Comparison of ENCODE assay signal across 8 cellular contexts in the genomic region with DNA sequence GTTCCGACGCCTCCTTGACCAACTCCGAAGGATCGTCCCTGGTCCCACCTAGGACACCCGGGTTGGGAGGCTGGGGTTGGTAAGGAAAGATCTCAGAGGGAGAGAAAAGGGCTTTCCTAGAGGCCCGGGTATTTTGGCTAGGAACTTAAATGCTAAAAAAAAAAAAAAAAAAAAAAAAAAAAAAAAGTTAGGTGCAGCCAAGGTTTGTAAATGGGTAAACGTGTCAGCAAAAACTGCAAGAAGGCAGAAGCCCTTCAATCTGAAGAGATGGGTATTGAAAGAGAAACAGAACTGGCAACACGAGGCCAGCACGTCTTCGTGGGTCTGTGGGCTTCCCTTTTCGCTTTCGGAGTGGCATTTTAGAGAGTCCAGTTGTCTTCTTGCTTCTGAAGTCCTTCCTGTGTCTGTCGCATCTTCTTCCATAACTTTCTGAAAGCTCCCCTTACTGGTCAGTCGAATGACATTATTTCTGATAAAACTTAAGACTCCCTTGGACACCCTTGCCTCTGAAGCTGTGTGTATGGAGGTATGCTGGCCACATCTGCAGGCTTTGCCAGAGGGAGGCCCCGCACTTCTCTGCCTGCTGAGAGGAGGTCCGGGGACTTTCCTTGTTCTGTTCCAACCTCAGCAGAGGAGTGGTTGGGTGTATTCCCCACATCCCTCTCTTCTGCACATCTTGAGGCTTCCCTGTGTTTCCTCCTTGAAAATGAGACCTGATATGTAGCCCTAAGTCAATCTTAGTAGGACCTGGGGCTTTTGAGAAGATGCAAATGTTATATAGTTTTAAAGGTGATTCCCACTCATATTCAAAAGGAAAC. TPM values are rescaled to one million over a fixed set of nuclear protein-coding genes. Genes with fewer than 3 reads are reported as not detected.
DNase-seq lines count a peak whose midpoint lies in the region; ATAC-seq and TF ChIP-seq lines count a peak whose summit lies in the region.

No MANE protein-coding gene starts in this region.

- ATAC-seq in right cardiac atrium (peak in 1 of 2 donors; percentile 24), GM18519 (IDR thresholded peaks at IDR 0.05; ENCODE audit: low FRiP score, unreplicated experiment) (no peak)

- H3K4me3 ChIP-seq in BE2C (ENCODE audit: low read depth, low read length) = peak overlapping the region; percentile 35
- H3K4me3 ChIP-seq in HEK293 (ENCODE audit: low read depth, low read length) = peak overlapping the region; percentile 26; the same call in 1 of the 2 replicates
- peak overlapping the region; percentile 65 for H3K4me3 ChIP-seq in right cardiac atrium (ENCODE audit: low read length)
- H3K4me3 ChIP-seq in skeletal muscle tissue (ENCODE audit: low read length in 3 of 3) = peak overlapping the region; percentile 87 to 93 (median 88)

- H3K4me1 ChIP-seq in BE2C = peaks cover 9% of the 10 kb centered on the region
- no peaks in the 10 kb centered on the region for H3K4me1 ChIP-seq in HEK293 (ENCODE audit: control insufficient read depth, insufficient read depth, low read length)
- H3K4me1 ChIP-seq in right cardiac atrium (ENCODE audit: control insufficient read depth, insufficient read depth, low read length) = peaks cover 20% of the 10 kb centered on the region
- peaks cover 53 to 81% (median 68%) of the 10 kb centered on the region in 3 donors for H3K4me1 ChIP-seq in skeletal muscle tissue (ENCODE audit: control insufficient read depth in 3 of 3, insufficient read depth in 3 of 3, low read length in 3 of 3)

- DNase-seq in BE2C (no peak), activated T-helper 1 cell treated with Interleukin-2 at 50 U/mL for 16 hours (ENCODE audit: low read depth) (peak; percentile 24), right cardiac atrium (no peak), dedifferentiated amniotic fluid mesenchymal stem cell (ENCODE audit: extremely low spot score) (no peak), HPDE6-E6E7 (ENCODE audit: extremely low spot score) (no peak)

- no peaks in the 10 kb centered on the region for H3K9me3 ChIP-seq in BE2C
- no peaks in the 10 kb centered on the region for H3K9me3 ChIP-seq in HEK293 (ENCODE audit: control insufficient read depth, insufficient read depth, low read depth, low read length)
- H3K9me3 ChIP-seq in right cardiac atrium (ENCODE audit: control insufficient read depth, low read length) = no peaks in the 10 kb centered on the region
- no peaks in the 10 kb centered on the region for H3K9me3 ChIP-seq in skeletal muscle tissue (ENCODE audit: control insufficient read depth in 3 of 3, low read length in 3 of 3)

- POLR2A ChIA-PET in HEK293 (lab: Yijun Ruan, JAX) = no interaction called here

- intact Hi-C loops in right cardiac atrium (cut with DNase I) = loop anchor here (5.0 to 10.0 kb wide), 3 partner anchors 52 to 57 kb away; no protein-coding TSS in a partner anchor

- H3K36me3 ChIP-seq in BE2C (no peaks in the 10 kb centered on the region), HEK293 (ENCODE audit: control insufficient read depth in 2 of 2, insufficient read depth in 1 of 2, low read length in 2 of 2) (no peaks in the 10 kb centered on the region), skeletal muscle tissue (ENCODE audit: control insufficient read depth in 3 of 3, insufficient read depth in 3 of 3, low read length in 3 of 3) (no peaks in the 10 kb centered on the region)

- WGBS in right cardiac atrium = 10% methylated on average over 16 of the region's 16 CpGs

- no peaks in the 10 kb centered on the region for H3K27me3 ChIP-seq in BE2C
- H3K27me3 ChIP-seq in right cardiac atrium (ENCODE audit: control insufficient read depth, insufficient read depth) = no peaks in the 10 kb centered on the region
- H3K27me3 ChIP-seq in skeletal muscle tissue (ENCODE audit: control insufficient read depth in 3 of 3, insufficient read depth in 3 of 3, low read length in 3 of 3) = no peaks in the 10 kb centered on the region

- no peak overlapping the region for H3K27ac ChIP-seq in HEK293 (ENCODE audit: extremely low read depth, low read depth, low read length)
- H3K27ac ChIP-seq in right cardiac atrium (ENCODE audit: low read length) = peak overlapping the region; percentile 83
- H3K27ac ChIP-seq in skeletal muscle tissue (ENCODE audit: low read depth, low read length) = peak overlapping the region; percentile 95

- TF ChIP-seq CTCF in BE2C (IDR thresholded peaks at IDR 0.05; ENCODE audit: low read depth, low read length) (no peak), HEK293 (tag by site-specific recombination; IDR thresholded peaks at IDR 0.05) (no peak)

- H3K9ac ChIP-seq in skeletal muscle tissue (ENCODE audit: low read depth in 1 of 3, low read length in 3 of 3) = peak overlapping the region; percentile 91 to 97 (median 93)

- CTCF ChIA-PET in HEK293 (lab: Yijun Ruan, JAX) = no interaction called here

TF ChIP-seq in HEK293, 187 proteins besides CTCF, POLR2A, EP300 and RAD21:
- TF ChIP-seq ZFP69B (tag by site-specific recombination; IDR thresholded peaks at IDR 0.05) (no peak), ZNF404 (tag by site-specific recombination; IDR thresholded peaks at IDR 0.05) (no peak), ZNF555 (tag by site-specific recombination; conservative IDR thresholded peaks at IDR 0.05) (no peak)
- TF ChIP-seq, protein P1, sequence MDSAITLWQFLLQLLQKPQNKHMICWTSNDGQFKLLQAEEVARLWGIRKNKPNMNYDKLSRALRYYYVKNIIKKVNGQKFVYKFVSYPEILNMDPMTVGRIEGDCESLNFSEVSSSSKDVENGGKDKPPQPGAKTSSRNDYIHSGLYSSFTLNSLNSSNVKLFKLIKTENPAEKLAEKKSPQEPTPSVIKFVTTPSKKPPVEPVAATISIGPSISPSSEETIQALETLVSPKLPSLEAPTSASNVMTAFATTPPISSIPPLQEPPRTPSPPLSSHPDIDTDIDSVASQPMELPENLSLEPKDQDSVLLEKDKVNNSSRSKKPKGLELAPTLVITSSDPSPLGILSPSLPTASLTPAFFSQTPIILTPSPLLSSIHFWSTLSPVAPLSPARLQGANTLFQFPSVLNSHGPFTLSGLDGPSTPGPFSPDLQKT (IDR thresholded peaks at IDR 0.05; ENCODE audit: borderline replicate concordance, low read depth, low read length) = no peak

RNA-seq across cellular contexts. Expression of gene RCSD1, which starts 0.7 kb away (rescaled TPM):
- polyA plus RNA-seq in BE2C (2012; ENCODE audit: insufficient read depth, insufficient read length, low read depth) = 0.56 TPM
- total RNA-seq in right cardiac atrium (10 to 100 TPM; 53.4 to 61.5 (median 58.2) TPM), skeletal muscle tissue (45.9 TPM)
- polyA plus RNA-seq in right cardiac atrium = 27.1 TPM

Comparison
In these comparisons a context has a peak if more than half of its experiments do, and no peak if none do; other contexts are left out.
1. H3K4me3 ChIP-seq: peak in every context shown above with its lines; median percentile 88 in skeletal muscle tissue; 65 in right cardiac atrium; 35 in BE2C; 26 in HEK293.